In genomic region chr14:72715215-72715909, GRCh38 we compare ENCODE assay signal across 13 cellular contexts.
A peak's percentile ranks its signal among the peaks of the same experiment; 100 is the strongest.
DNase-seq lines count a peak whose midpoint lies in the region; ATAC-seq, FAIRE-seq and TF ChIP-seq lines count a peak whose summit lies in the region.
"Had no signal": no experiment of that assay in that cellular context is flagged by ENCODE, and none has a peak within 500 bp of the region (broad histone marks: within the 10 kb centered on the region; RNA-seq: fewer than 3 reads in every experiment).

No MANE protein-coding gene starts in this region.

- no peak overlapping the region for H3K4me3 Mint-ChIP-seq in activated CD4-positive, alpha-beta memory T cell treated with anti-CD3 and anti-CD28 coated beads for 36 hours

- H3K9me3 Mint-ChIP-seq in activated CD4-positive, alpha-beta memory T cell treated with anti-CD3 and anti-CD28 coated beads for 36 hours, result no peaks in the 10 kb centered on the region

- peaks cover 21% of the 10 kb centered on the region for H3K4me1 Mint-ChIP-seq in activated CD4-positive, alpha-beta memory T cell treated with anti-CD3 and anti-CD28 coated beads for 36 hours (ENCODE audit: low read depth)

- intact Hi-C loops in posterior vena cava (cut with DNase I), result no loop called here
- intact Hi-C loops in activated CD4-positive, alpha-beta memory T cell treated with anti-CD3 and anti-CD28 coated beads for 36 hours (cut with micrococcal nuclease), result no loop called here

- TF ChIP-seq POLR2A in GM12891 (IDR thresholded peaks at IDR 0.05; ENCODE audit: low read depth, low read length), result no peak

- peak overlapping the region; percentile 96 for H3K27ac ChIP-seq in cardiac muscle cell
- H3K27ac ChIP-seq: transverse colon, VCaP had no signal

- CTCF ChIA-PET in activated CD4-positive, alpha-beta memory T cell treated with anti-CD3 and anti-CD28 coated beads for 36 hours (lab: Charles Lee), result no interaction called here

- no peak overlapping the region for H3K4me3 ChIP-seq in cardiac muscle cell
- H3K4me3 ChIP-seq: transverse colon had no signal

- DNase-seq in GM12891 (ENCODE audit: insufficient read length, low spot score) (no peak), M059J (ENCODE audit: low read depth) (peak; percentile 44), cardiac muscle cell (ENCODE audit: low read depth in 1 of 2, low spot score in 1 of 2) (peak; percentile 11 to 86), posterior vena cava (ENCODE audit: low spot score) (peak; percentile 46), A172 (ENCODE audit: low spot score) (no peak), left lobe of liver (ENCODE audit: low spot score) (no peak)
- no peak for DNase-seq in activated CD4-positive, alpha-beta memory T cell treated with anti-CD3 and anti-CD28 coated beads for 36 hours
- DNase-seq: activated gamma-delta T cell, GOT3, NCI-H1930, transverse colon had no signal

- FAIRE-seq in GM12891 (lab: Jason Lieb, UNC), result peak; percentile 69

- TF ChIP-seq CTCF in cardiac muscle cell (IDR thresholded peaks at IDR 0.05; ENCODE audit: low read depth, low read length), result no peak

- H3K27me3 ChIP-seq in cardiac muscle cell, result no peaks in the 10 kb centered on the region
- H3K27me3 ChIP-seq: transverse colon had no signal

- H3K36me3 Mint-ChIP-seq in activated CD4-positive, alpha-beta memory T cell treated with anti-CD3 and anti-CD28 coated beads for 36 hours, result no peaks in the 10 kb centered on the region

- no peak overlapping the region for H3K27ac Mint-ChIP-seq in activated CD4-positive, alpha-beta memory T cell treated with anti-CD3 and anti-CD28 coated beads for 36 hours

- no peaks in the 10 kb centered on the region for H3K27me3 Mint-ChIP-seq in activated CD4-positive, alpha-beta memory T cell treated with anti-CD3 and anti-CD28 coated beads for 36 hours

- no peaks in the 10 kb centered on the region for H3K9me3 ChIP-seq in cardiac muscle cell (ENCODE audit: low read depth)
- H3K9me3 ChIP-seq: transverse colon had no signal

- peaks cover 44% of the 10 kb centered on the region for H3K4me1 ChIP-seq in cardiac muscle cell (ENCODE audit: low read depth)
- H3K4me1 ChIP-seq: transverse colon had no signal

- no peaks in the 10 kb centered on the region for H3K36me3 ChIP-seq in cardiac muscle cell
- H3K36me3 ChIP-seq: transverse colon had no signal

- POLR2A ChIA-PET in activated CD4-positive, alpha-beta memory T cell treated with anti-CD3 and anti-CD28 coated beads for 36 hours (lab: Charles Lee), result no interaction called here

- no peak for ATAC-seq in HG03378 (IDR thresholded peaks at IDR 0.05; ENCODE audit: unreplicated experiment)
- ATAC-seq in left lobe of liver, result no peak

TF ChIP-seq in GM12891, 5 proteins besides CTCF, POLR2A, EP300 and RAD21:
- TF ChIP-seq POU2F2 (IDR thresholded peaks at IDR 0.05; ENCODE audit: low read depth, low read length), result no peak
- TF ChIP-seq POLR2AphosphoS5 (IDR thresholded peaks at IDR 0.05; ENCODE audit: low read depth, low read length), result no peak
- TF ChIP-seq PAX5 (IDR thresholded peaks at IDR 0.05; ENCODE audit: insufficient read depth, low read length, severe bottlenecking), result no peak
- no peak for TF ChIP-seq TAF1 (IDR thresholded peaks at IDR 0.05; ENCODE audit: low read depth, low read length)
- no peak for TF ChIP-seq SPI1 (IDR thresholded peaks at IDR 0.05; ENCODE audit: low read depth, low read length)

Comparison
In these comparisons a context has a peak if more than half of its experiments do, and no peak if none do; other contexts are left out.
1. DNase-seq: peak in M059J (single experiment), cardiac muscle cell (2 of 2) and posterior vena cava (single experiment); none in GM12891 (single experiment), A172 (single experiment), left lobe of liver (single experiment) and activated CD4-positive, alpha-beta memory T cell treated with anti-CD3 and anti-CD28 coated beads for 36 hours (single experiment).